In the genomic region with DNA sequence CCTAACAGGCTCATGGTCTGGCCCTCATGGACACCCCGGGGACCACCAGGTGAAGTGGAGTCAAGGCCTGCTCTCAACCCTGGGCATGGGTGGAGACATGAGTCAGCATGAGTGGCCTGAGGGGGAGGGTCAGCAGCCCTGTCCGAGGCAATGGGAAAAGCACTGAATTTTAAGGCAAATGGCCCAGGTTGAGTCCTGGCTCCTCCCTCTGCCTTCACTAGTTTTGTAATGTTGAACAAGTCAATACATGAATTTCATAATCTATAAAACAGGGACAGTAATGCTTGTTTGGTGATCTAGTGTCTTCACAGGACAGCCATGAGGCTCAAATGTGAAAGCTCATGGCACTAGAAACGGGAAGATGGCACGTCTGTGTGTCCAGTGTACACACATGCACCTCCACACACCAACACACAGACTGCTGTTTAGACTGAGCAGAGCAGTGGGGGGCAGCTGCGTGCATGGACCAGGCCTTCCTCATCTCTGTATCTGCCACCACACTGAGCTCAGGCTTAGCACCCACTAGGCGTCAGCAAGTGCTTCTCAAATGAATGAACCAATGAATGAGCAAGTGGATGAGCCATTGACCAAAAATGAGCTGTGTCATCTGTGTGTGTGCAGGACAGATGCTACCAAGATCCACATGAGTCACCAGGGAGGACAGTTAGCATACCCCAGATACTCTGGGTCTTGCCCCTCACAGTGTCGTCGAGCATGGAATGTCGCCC, we compare ENCODE assay signal across 1 cellular context.
TF ChIP-seq lines count a peak whose summit lies in the region.

No MANE protein-coding gene starts in this region.

TF ChIP-seq in K562, 482 proteins besides CTCF, POLR2A, EP300 and RAD21 (continued from another document and continues in another):
- TF ChIP-seq ZNF407 (IDR thresholded peaks at IDR 0.05; ENCODE audit: low read depth) (no peak), MYC (IDR thresholded peaks at IDR 0.05; ENCODE audit: low read depth, low read length) (no peak), MYC (CRISPR knock-in tag; IDR thresholded peaks at IDR 0.05; ENCODE audit: borderline replicate concordance, low read depth) (no peak), KLF1 (tag; IDR thresholded peaks at IDR 0.05) (no peak), ZFP91 (CRISPR knock-in tag; IDR thresholded peaks at IDR 0.05) (no peak), FOXA1 (IDR thresholded peaks at IDR 0.05; ENCODE audit: borderline replicate concordance) (no peak), PTRF (tag; IDR thresholded peaks at IDR 0.05) (0 out of 2 replicates have a peak, but pooled peaks have one; percentile 35), MAFF (IDR thresholded peaks at IDR 0.05; ENCODE audit: low read length) (peak; percentile 85), MCM2 (IDR thresholded peaks at IDR 0.05; ENCODE audit: low read depth) (no peak), ZBTB34 (CRISPR knock-in tag; IDR thresholded peaks at IDR 0.05) (no peak), ZBTB49 (CRISPR knock-in tag; IDR thresholded peaks at IDR 0.05; ENCODE audit: borderline replicate concordance) (no peak), ZNF184 (CRISPR knock-in tag; IDR thresholded peaks at IDR 0.05) (no peak), RAD51 (IDR thresholded peaks at IDR 0.05; ENCODE audit: borderline replicate concordance, low read depth) (no peak), L3MBTL2 (IDR thresholded peaks at IDR 0.05) (peak; percentile 73), E2F1 (CRISPR knock-in tag; IDR thresholded peaks at IDR 0.05) (no peak), ATF1 (CRISPR knock-in tag; IDR thresholded peaks at IDR 0.05) (no peak), ATF1 (tag; IDR thresholded peaks at IDR 0.05) (peak; percentile 56), ETV1 (tag; conservative IDR thresholded peaks at IDR 0.05; ENCODE audit: low read depth) (no peak), ZNF280A (IDR thresholded peaks at IDR 0.05; ENCODE audit: low read depth, partially characterized antibody) (no peak), DACH1 (IDR thresholded peaks at IDR 0.05; ENCODE audit: partially characterized antibody) (no peak)
- TF ChIP-seq, protein P1, sequence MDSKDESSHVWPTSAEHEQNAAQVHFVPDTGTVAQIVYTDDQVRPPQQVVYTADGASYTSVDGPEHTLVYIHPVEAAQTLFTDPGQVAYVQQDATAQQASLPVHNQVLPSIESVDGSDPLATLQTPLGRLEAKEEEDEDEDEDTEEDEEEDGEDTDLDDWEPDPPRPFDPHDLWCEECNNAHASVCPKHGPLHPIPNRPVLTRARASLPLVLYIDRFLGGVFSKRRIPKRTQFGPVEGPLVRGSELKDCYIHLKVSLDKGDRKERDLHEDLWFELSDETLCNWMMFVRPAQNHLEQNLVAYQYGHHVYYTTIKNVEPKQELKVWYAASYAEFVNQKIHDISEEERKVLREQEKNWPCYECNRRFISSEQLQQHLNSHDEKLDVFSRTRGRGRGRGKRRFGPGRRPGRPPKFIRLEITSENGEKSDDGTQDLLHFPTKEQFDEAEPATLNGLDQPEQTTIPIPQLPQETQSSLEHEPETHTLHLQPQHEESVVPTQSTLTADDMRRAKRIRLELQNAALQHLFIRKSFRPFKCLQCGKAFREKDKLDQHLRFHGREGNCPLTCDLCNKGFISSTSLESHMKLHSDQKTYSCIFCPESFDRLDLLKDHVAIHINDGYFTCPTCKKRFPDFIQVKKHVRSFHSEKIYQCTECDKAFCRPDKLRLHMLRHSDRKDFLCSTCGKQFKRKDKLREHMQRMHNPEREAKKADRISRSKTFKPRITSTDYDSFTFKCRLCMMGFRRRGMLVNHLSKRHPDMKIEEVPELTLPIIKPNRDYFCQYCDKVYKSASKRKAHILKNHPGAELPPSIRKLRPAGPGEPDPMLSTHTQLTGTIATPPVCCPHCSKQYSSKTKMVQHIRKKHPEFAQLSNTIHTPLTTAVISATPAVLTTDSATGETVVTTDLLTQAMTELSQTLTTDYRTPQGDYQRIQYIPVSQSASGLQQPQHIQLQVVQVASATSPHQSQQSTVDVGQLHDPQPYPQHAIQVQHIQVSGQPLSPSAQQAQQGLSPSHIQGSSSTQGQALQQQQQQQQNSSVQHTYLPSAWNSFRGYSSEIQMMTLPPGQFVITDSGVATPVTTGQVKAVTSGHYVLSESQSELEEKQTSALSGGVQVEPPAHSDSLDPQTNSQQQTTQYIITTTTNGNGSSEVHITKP (IDR thresholded peaks at IDR 0.05; ENCODE audit: partially characterized antibody): peak; percentile 72
- TF ChIP-seq, protein P2, sequence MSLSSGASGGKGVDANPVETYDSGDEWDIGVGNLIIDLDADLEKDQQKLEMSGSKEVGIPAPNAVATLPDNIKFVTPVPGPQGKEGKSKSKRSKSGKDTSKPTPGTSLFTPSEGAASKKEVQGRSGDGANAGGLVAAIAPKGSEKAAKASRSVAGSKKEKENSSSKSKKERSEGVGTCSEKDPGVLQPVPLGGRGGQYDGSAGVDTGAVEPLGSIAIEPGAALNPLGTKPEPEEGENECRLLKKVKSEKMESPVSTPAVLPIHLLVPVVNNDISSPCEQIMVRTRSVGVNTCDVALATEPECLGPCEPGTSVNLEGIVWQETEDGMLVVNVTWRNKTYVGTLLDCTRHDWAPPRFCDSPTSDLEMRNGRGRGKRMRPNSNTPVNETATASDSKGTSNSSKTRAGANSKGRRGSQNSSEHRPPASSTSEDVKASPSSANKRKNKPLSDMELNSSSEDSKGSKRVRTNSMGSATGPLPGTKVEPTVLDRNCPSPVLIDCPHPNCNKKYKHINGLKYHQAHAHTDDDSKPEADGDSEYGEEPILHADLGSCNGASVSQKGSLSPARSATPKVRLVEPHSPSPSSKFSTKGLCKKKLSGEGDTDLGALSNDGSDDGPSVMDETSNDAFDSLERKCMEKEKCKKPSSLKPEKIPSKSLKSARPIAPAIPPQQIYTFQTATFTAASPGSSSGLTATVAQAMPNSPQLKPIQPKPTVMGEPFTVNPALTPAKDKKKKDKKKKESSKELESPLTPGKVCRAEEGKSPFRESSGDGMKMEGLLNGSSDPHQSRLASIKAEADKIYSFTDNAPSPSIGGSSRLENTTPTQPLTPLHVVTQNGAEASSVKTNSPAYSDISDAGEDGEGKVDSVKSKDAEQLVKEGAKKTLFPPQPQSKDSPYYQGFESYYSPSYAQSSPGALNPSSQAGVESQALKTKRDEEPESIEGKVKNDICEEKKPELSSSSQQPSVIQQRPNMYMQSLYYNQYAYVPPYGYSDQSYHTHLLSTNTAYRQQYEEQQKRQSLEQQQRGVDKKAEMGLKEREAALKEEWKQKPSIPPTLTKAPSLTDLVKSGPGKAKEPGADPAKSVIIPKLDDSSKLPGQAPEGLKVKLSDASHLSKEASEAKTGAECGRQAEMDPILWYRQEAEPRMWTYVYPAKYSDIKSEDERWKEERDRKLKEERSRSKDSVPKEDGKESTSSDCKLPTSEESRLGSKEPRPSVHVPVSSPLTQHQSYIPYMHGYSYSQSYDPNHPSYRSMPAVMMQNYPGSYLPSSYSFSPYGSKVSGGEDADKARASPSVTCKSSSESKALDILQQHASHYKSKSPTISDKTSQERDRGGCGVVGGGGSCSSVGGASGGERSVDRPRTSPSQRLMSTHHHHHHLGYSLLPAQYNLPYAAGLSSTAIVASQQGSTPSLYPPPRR (CRISPR knock-in tag; IDR thresholded peaks at IDR 0.05; ENCODE audit: borderline replicate concordance): no peak
